In genomic region chr11:67355023-67355793, GRCh38 we compare ENCODE assay signal across 1 cellular context.
TF ChIP-seq lines count a peak whose summit lies in the region.

No MANE protein-coding gene starts in this region.

TF ChIP-seq in HepG2, 621 proteins besides CTCF, POLR2A, EP300 and RAD21:
- TF ChIP-seq TBX2 (CRISPR knock-in tag; IDR thresholded peaks at IDR 0.05; ENCODE audit: borderline replicate concordance) (no peak), ZNF431 (CRISPR knock-in tag; IDR thresholded peaks at IDR 0.05; ENCODE audit: borderline replicate concordance, low read depth) (0 out of 2 replicates have a peak, but pooled peaks have one; percentile 6), ZNF292 (CRISPR knock-in tag; IDR thresholded peaks at IDR 0.05; ENCODE audit: borderline replicate concordance, low read depth) (0 out of 2 replicates have a peak, but pooled peaks have one; percentile 0), ZNF280D (CRISPR knock-in tag; IDR thresholded peaks at IDR 0.05) (0 out of 2 replicates have a peak, but pooled peaks have one; percentile 1), ZNF296 (CRISPR knock-in tag; conservative IDR thresholded peaks at IDR 0.05) (no peak), ZNF687 (CRISPR knock-in tag; IDR thresholded peaks at IDR 0.05) (peak; percentile 67), ZBTB8A (CRISPR knock-in tag; IDR thresholded peaks at IDR 0.05; ENCODE audit: borderline replicate concordance, low read depth) (no peak), IRF9 (CRISPR knock-in tag; IDR thresholded peaks at IDR 0.05; ENCODE audit: borderline replicate concordance) (0 out of 2 replicates have a peak, but pooled peaks have one; percentile 0), AGO2 (optimal IDR thresholded peaks at IDR 0.05; ENCODE audit: low read depth, low read length) (peak; percentile 54), HIC2 (CRISPR knock-in tag; IDR thresholded peaks at IDR 0.05; ENCODE audit: low read depth) (peak; percentile 11; the same call in 1 of the 2 replicates), ZFX (CRISPR knock-in tag; IDR thresholded peaks at IDR 0.05; ENCODE audit: low read depth) (peak; percentile 21), SP4 (CRISPR knock-in tag; IDR thresholded peaks at IDR 0.05) (0 out of 2 replicates have a peak, but pooled peaks have one; percentile 26), KDM5B (CRISPR knock-in tag; IDR thresholded peaks at IDR 0.05; ENCODE audit: borderline replicate concordance) (peak; percentile 70; the same call in 1 of the 2 replicates), RFXAP (CRISPR knock-in tag; IDR thresholded peaks at IDR 0.05; ENCODE audit: borderline replicate concordance) (no peak), SRSF1 (optimal IDR thresholded peaks at IDR 0.05; ENCODE audit: low read depth, low read length) (peak; percentile 41), ZBTB2 (CRISPR knock-in tag; IDR thresholded peaks at IDR 0.05; ENCODE audit: low read depth) (no peak), SRY (CRISPR knock-in tag; IDR thresholded peaks at IDR 0.05) (0 out of 2 replicates have a peak, but pooled peaks have one; percentile 35), ZNF333 (CRISPR knock-in tag; IDR thresholded peaks at IDR 0.05; ENCODE audit: borderline replicate concordance) (0 out of 2 replicates have a peak, but pooled peaks have one; percentile 26)
- TF ChIP-seq, protein P1, sequence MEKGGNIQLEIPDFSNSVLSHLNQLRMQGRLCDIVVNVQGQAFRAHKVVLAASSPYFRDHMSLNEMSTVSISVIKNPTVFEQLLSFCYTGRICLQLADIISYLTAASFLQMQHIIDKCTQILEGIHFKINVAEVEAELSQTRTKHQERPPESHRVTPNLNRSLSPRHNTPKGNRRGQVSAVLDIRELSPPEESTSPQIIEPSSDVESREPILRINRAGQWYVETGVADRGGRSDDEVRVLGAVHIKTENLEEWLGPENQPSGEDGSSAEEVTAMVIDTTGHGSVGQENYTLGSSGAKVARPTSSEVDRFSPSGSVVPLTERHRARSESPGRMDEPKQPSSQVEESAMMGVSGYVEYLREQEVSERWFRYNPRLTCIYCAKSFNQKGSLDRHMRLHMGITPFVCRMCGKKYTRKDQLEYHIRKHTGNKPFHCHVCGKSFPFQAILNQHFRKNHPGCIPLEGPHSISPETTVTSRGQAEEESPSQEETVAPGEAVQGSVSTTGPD (CRISPR knock-in tag; IDR thresholded peaks at IDR 0.05) = no peak
- TF ChIP-seq, protein P2, sequence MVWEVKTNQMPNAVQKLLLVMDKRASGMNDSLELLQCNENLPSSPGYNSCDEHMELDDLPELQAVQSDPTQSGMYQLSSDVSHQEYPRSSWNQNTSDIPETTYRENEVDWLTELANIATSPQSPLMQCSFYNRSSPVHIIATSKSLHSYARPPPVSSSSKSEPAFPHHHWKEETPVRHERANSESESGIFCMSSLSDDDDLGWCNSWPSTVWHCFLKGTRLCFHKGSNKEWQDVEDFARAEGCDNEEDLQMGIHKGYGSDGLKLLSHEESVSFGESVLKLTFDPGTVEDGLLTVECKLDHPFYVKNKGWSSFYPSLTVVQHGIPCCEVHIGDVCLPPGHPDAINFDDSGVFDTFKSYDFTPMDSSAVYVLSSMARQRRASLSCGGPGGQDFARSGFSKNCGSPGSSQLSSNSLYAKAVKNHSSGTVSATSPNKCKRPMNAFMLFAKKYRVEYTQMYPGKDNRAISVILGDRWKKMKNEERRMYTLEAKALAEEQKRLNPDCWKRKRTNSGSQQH (CRISPR knock-in tag; IDR thresholded peaks at IDR 0.05; ENCODE audit: low read depth) = 0 out of 2 replicates have a peak, but pooled peaks have one; percentile 17
- TF ChIP-seq, protein P3, sequence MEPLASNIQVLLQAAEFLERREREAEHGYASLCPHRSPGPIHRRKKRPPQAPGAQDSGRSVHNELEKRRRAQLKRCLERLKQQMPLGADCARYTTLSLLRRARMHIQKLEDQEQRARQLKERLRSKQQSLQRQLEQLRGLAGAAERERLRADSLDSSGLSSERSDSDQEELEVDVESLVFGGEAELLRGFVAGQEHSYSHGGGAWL (CRISPR knock-in tag; IDR thresholded peaks at IDR 0.05) = 0 out of 2 replicates have a peak, but pooled peaks have one; percentile 9
